13 cellular contexts compared by ENCODE assay signal in the genomic region with DNA sequence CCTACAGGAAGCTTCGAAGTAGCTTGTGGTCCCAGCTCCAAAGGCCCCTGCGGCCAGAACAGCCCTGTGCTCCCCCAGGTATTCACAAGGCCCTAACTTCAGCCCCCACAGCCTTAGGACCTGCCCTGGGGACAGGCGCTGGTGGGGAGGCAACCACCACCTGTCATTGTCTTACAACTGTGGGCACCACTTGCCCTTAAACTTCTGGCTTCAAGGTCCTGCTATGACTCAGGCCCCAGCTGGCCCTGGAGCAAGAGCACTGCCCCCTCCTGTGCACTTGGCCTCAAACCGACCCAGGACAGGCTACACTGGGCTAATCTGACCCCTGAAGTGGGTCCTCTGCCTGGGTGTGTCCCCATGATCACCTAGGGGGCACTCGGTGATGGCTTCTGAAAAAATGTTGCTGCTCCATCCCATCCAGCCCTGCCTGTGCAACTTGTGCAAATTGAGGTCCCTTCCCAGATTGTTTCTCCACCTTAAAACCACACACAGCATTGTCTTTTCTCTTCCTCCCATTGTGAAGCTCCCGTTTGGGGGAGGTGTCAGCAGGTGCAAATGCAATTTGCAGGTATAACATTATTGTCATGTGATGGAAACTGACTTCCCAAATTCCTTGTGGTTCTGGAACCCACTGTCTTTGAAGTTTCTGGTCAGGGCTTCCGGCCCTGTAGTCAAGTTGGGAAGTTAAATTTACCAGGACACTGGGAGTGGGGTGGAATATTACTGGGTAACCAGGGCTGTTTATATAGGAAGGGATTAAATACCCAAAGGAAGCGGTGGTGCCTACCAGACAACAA. TPM values are rescaled to one million over a fixed set of nuclear protein-coding genes. Genes with fewer than 3 reads are reported as not detected.
A peak's percentile ranks its signal among the peaks of the same experiment; 100 is the strongest.
DNase-seq lines count a peak whose midpoint lies in the region; ATAC-seq, FAIRE-seq and TF ChIP-seq lines count a peak whose summit lies in the region.
"Had no signal": no experiment of that assay in that cellular context is flagged by ENCODE, and none has a peak within 500 bp of the region (broad histone marks: within the 10 kb centered on the region; RNA-seq: fewer than 3 reads in every experiment).

No MANE protein-coding gene starts in this region.

- peaks cover 12% of the 10 kb centered on the region for H3K36me3 Mint-ChIP-seq in activated T-helper 1 cell treated with anti-CD3 and anti-CD28 coated beads, Interleukin-12 subunit alpha, Interleukin-12 subunit beta, Interleukin-2, Interleukin-4 antibody, amounts not matched to agents 30 ng/mL and 10 ng/mL and 1 ng/mL, durations not matched to agents 14 hours and 24 hours and 36 hours (ENCODE audit: low read depth)
- no peaks in the 10 kb centered on the region for H3K36me3 Mint-ChIP-seq in natural killer cell

- no peaks in the 10 kb centered on the region for H3K27me3 ChIP-seq in DOHH2 (ENCODE audit: control insufficient read depth, low read length)

- peaks cover 48% of the 10 kb centered on the region for H3K79me2 ChIP-seq in DOHH2 (ENCODE audit: control insufficient read depth, low read length)

- DNase-seq in H54 (ENCODE audit: insufficient read length, low spot score) (peak; percentile 85), natural killer cell (no peak), activated gamma-delta T cell treated with Interleukin-2 at 50 U/mL for 16 hours (no peak), hippocampal formation (lab: John Stamatoyannopoulos, UW) (no peak), amygdala (lab: John Stamatoyannopoulos, UW) (no peak)
- DNase-seq in activated T-helper 1 cell treated with anti-CD3 and anti-CD28 coated beads, Interleukin-12 subunit alpha, Interleukin-12 subunit beta, Interleukin-2, Interleukin-4 antibody, amounts not matched to agents 30 ng/mL and 10 ng/mL and 1 ng/mL, durations not matched to agents 14 hours and 24 hours and 36 hours (ENCODE audit: low spot score) = no peak
- DNase-seq: naive thymus-derived CD4-positive, alpha-beta T cell; stimulated activated naive CD4-positive, alpha-beta T cell treated with Interleukin-2 at 50 U/mL for 16 hours; WERI-Rb-1 had no signal

- TF ChIP-seq CTCF in DOHH2 (IDR thresholded peaks at IDR 0.05; ENCODE audit: low read depth, low read length, poor library complexity, severe bottlenecking) (no peak), natural killer cell (IDR thresholded peaks at IDR 0.05) (no peak)

- H3K9me3 Mint-ChIP-seq in activated T-helper 1 cell treated with anti-CD3 and anti-CD28 coated beads, Interleukin-12 subunit alpha, Interleukin-12 subunit beta, Interleukin-2, Interleukin-4 antibody, amounts not matched to agents 30 ng/mL and 10 ng/mL and 1 ng/mL, durations not matched to agents 14 hours and 24 hours and 36 hours = no peaks in the 10 kb centered on the region
- H3K9me3 Mint-ChIP-seq in natural killer cell = no peaks in the 10 kb centered on the region
- H3K9me3 Mint-ChIP-seq: naive thymus-derived CD4-positive, alpha-beta T cell had no signal

- H3K4me1 ChIP-seq in DOHH2 (ENCODE audit: control insufficient read depth, low read length) = peaks cover 46% of the 10 kb centered on the region

- H3K27ac ChIP-seq in DOHH2 (ENCODE audit: low read depth, low read length) = no peak overlapping the region
- H3K27ac ChIP-seq: WERI-Rb-1 had no signal

- H3K36me3 ChIP-seq in DOHH2 (ENCODE audit: control insufficient read depth, low read length) = peaks cover 46% of the 10 kb centered on the region
- H3K36me3 ChIP-seq: WERI-Rb-1 had no signal

- no peaks in the 10 kb centered on the region for H3K9me3 ChIP-seq in DOHH2 (ENCODE audit: control insufficient read depth, insufficient read depth, low read length)

- no peaks in the 10 kb centered on the region for H3K27me3 Mint-ChIP-seq in activated T-helper 1 cell treated with anti-CD3 and anti-CD28 coated beads, Interleukin-12 subunit alpha, Interleukin-12 subunit beta, Interleukin-2, Interleukin-4 antibody, amounts not matched to agents 30 ng/mL and 10 ng/mL and 1 ng/mL, durations not matched to agents 14 hours and 24 hours and 36 hours (ENCODE audit: insufficient read depth)
- no peaks in the 10 kb centered on the region for H3K27me3 Mint-ChIP-seq in natural killer cell (ENCODE audit: low read depth in 2 of 2)
- H3K27me3 Mint-ChIP-seq: activated naive CD8-positive, alpha-beta T cell; naive thymus-derived CD4-positive, alpha-beta T cell had no signal

- no peak for TF ChIP-seq POLR2A in H54 (IDR thresholded peaks at IDR 0.05; ENCODE audit: low read depth, low read length)

- H3K4me3 Mint-ChIP-seq in activated T-helper 1 cell treated with anti-CD3 and anti-CD28 coated beads, Interleukin-12 subunit alpha, Interleukin-12 subunit beta, Interleukin-2, Interleukin-4 antibody, amounts not matched to agents 30 ng/mL and 10 ng/mL and 1 ng/mL, durations not matched to agents 14 hours and 24 hours and 36 hours = peak overlapping the region; percentile 77
- H3K4me3 Mint-ChIP-seq in natural killer cell = peak overlapping the region; percentile 25

- no peak overlapping the region for H3K27ac Mint-ChIP-seq in activated T-helper 1 cell treated with anti-CD3 and anti-CD28 coated beads, Interleukin-12 subunit alpha, Interleukin-12 subunit beta, Interleukin-2, Interleukin-4 antibody, amounts not matched to agents 30 ng/mL and 10 ng/mL and 1 ng/mL, durations not matched to agents 14 hours and 24 hours and 36 hours
- no peak overlapping the region for H3K27ac Mint-ChIP-seq in natural killer cell
- H3K27ac Mint-ChIP-seq: activated naive CD8-positive, alpha-beta T cell had no signal

- no peak for ATAC-seq in natural killer cell
- ATAC-seq: naive thymus-derived CD4-positive, alpha-beta T cell had no signal

- H3K4me1 Mint-ChIP-seq in activated T-helper 1 cell treated with anti-CD3 and anti-CD28 coated beads, Interleukin-12 subunit alpha, Interleukin-12 subunit beta, Interleukin-2, Interleukin-4 antibody, amounts not matched to agents 30 ng/mL and 10 ng/mL and 1 ng/mL, durations not matched to agents 14 hours and 24 hours and 36 hours (ENCODE audit: low read depth) = peaks cover 39% of the 10 kb centered on the region
- H3K4me1 Mint-ChIP-seq in natural killer cell = peaks cover 25 to 27% of the 10 kb centered on the region in 2 donors

- peak overlapping the region; percentile 99; the same call in 1 of the 2 replicates for H3K4me2 ChIP-seq in DOHH2 (ENCODE audit: low read length)

- FAIRE-seq in H54 (lab: Jason Lieb, UNC) = peak; percentile 20
- FAIRE-seq: endometrium, G401.6 had no signal

- no peak overlapping the region for H3K4me3 ChIP-seq in DOHH2 (ENCODE audit: low read length)

- H3K9me2 ChIP-seq in DOHH2 (replicated peaks; ENCODE audit: control insufficient read depth, low read length) = no peaks in the 10 kb centered on the region

- H3F3A ChIP-seq in DOHH2 (ENCODE audit: control insufficient read depth, insufficient read depth) = peaks cover 9% of the 10 kb centered on the region

- no peaks in the 10 kb centered on the region for H4K20me1 ChIP-seq in DOHH2 (ENCODE audit: control insufficient read depth, insufficient read depth, low read depth, low read length)

- intact Hi-C loops in activated T-helper 1 cell treated with anti-CD3 and anti-CD28 coated beads, Interleukin-12 subunit alpha, Interleukin-12 subunit beta, Interleukin-2, Interleukin-4 antibody, amounts not matched to agents 30 ng/mL and 10 ng/mL and 1 ng/mL, durations not matched to agents 14 hours and 24 hours and 36 hours (cut with micrococcal nuclease) = no loop called here
- intact Hi-C loops in natural killer cell (cut with micrococcal nuclease) = no loop called here

RNA-seq across cellular contexts. Expression of a gene that starts 1.1 kb away (rescaled TPM):
- total RNA-seq in activated T-helper 1 cell treated with anti-CD3 and anti-CD28 coated beads, Interleukin-12 subunit alpha, Interleukin-12 subunit beta, Interleukin-2, Interleukin-4 antibody, amounts not matched to agents 30 ng/mL and 10 ng/mL and 1 ng/mL, durations not matched to agents 14 hours and 24 hours and 36 hours = 9.1 and 9.3 TPM in 2 replicates
- total RNA-seq in natural killer cell = 1 to 10 TPM in 1 of 3 donors, under 1 TPM in 2; 0.91 to 1.0 (median 0.96) TPM

RNA-seq across cellular contexts. Expression of a gene that starts 6.3 kb away (rescaled TPM):
- total RNA-seq in activated T-helper 1 cell treated with anti-CD3 and anti-CD28 coated beads, Interleukin-12 subunit alpha, Interleukin-12 subunit beta, Interleukin-2, Interleukin-4 antibody, amounts not matched to agents 30 ng/mL and 10 ng/mL and 1 ng/mL, durations not matched to agents 14 hours and 24 hours and 36 hours = 38.1 and 38.8 TPM in 2 replicates
- 10 to 100 TPM in 1 of 3 donors, 1 to 10 TPM in 2; 2.0 to 60.0 (median 2.8) TPM for total RNA-seq in natural killer cell

RNA-seq across cellular contexts. Expression of a gene that starts 7.8 kb away (rescaled TPM):
- total RNA-seq in activated T-helper 1 cell treated with anti-CD3 and anti-CD28 coated beads, Interleukin-12 subunit alpha, Interleukin-12 subunit beta, Interleukin-2, Interleukin-4 antibody, amounts not matched to agents 30 ng/mL and 10 ng/mL and 1 ng/mL, durations not matched to agents 14 hours and 24 hours and 36 hours = 4.1 and 5.3 TPM in 2 replicates
- total RNA-seq in natural killer cell = 1 to 10 TPM; 1.6 to 2.9 (median 2.7) TPM

RNA-seq across cellular contexts. Expression of a gene that starts 12.9 kb away (rescaled TPM):
- 1.4 and 1.5 TPM in 2 replicates for total RNA-seq in activated T-helper 1 cell treated with anti-CD3 and anti-CD28 coated beads, Interleukin-12 subunit alpha, Interleukin-12 subunit beta, Interleukin-2, Interleukin-4 antibody, amounts not matched to agents 30 ng/mL and 10 ng/mL and 1 ng/mL, durations not matched to agents 14 hours and 24 hours and 36 hours
- total RNA-seq in natural killer cell = not detected

RNA-seq across cellular contexts. Expression of a gene that starts 43.3 kb away (rescaled TPM):
- 30.0 and 36.3 TPM in 2 replicates for total RNA-seq in activated T-helper 1 cell treated with anti-CD3 and anti-CD28 coated beads, Interleukin-12 subunit alpha, Interleukin-12 subunit beta, Interleukin-2, Interleukin-4 antibody, amounts not matched to agents 30 ng/mL and 10 ng/mL and 1 ng/mL, durations not matched to agents 14 hours and 24 hours and 36 hours
- total RNA-seq in natural killer cell = 1 to 10 TPM; 2.9 to 4.9 (median 3.6) TPM
